ENCODE assay signal across 9 cellular contexts in the genomic region with DNA sequence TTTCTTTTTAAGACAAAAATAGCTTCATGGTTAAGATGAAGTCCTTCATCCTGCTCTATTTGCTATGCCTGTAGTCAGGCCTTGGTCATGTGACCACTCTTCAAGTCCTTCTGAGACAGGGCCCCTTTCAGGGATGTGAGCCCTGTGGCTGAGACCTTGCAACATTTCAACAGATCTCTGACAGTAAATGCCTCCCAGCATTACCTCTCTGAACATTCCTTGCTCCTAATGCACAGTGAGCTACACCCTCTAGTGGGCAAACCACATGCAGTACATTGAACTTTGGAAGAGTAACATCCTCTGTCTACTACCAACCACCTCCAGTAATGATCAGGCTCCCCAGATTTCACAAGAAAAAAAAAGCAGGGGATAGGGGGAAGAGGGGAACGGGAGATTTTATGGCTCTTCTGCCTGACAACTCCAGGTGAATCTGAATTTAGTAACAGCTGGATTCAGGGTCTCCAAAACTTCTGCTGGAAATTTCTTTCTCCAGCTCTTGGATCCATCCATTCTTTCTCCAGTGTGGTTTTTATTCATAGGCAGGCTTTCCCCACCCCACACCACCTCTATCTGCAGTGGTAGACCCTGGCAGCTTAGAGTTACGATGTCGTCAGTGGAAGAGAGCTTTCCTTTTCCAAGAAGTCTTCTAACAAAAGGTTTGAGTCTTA. TPM values are rescaled to one million over a fixed set of nuclear protein-coding genes. Genes with fewer than 3 reads are reported as not detected.
DNase-seq lines count a peak whose midpoint lies in the region; ATAC-seq and TF ChIP-seq lines count a peak whose summit lies in the region.
"Had no signal": no experiment of that assay in that cellular context is flagged by ENCODE, and none has a peak within 500 bp of the region (broad histone marks: within the 10 kb centered on the region; RNA-seq: fewer than 3 reads in every experiment).

No MANE protein-coding gene starts in this region.

- TF ChIP-seq CTCF in retinal pigment epithelial cell (conservative IDR thresholded peaks at IDR 0.05; ENCODE audit: low read depth, low read length) = peak; percentile 94

- DNase-seq in COR-L47 (lab: John Stamatoyannopoulos, UW) (peak; percentile 62), NCI-H2227 (lab: John Stamatoyannopoulos, UW; ENCODE audit: unreplicated experiment) (peak; percentile 63), head of caudate nucleus (peak in 34 of 42 donors; percentile 5 to 74 (median 42)), retinal pigment epithelial cell (ENCODE audit: low read depth) (peak; percentile 30)
- DNase-seq in activated CD4-positive, alpha-beta T cell treated with anti-CD3 and anti-CD28 coated beads, Interleukin-2, amount 10 ng/mL, durations not matched to agents 24 days and 14 days = peak; percentile 75
- no peak for DNase-seq in effector CD8-positive, alpha-beta T cell (lab: John Stamatoyannopoulos, UW)

- H3K4me3 ChIP-seq in retinal pigment epithelial cell (ENCODE audit: low read length) = no peak overlapping the region

- H3K4me1 Mint-ChIP-seq in activated CD4-positive, alpha-beta T cell treated with anti-CD3 and anti-CD28 coated beads, Interleukin-2, amount 10 ng/mL, durations not matched to agents 24 days and 14 days = peaks cover 6% of the 10 kb centered on the region

- H3K27ac Mint-ChIP-seq in activated CD4-positive, alpha-beta T cell treated with anti-CD3 and anti-CD28 coated beads, Interleukin-2, amount 10 ng/mL, durations not matched to agents 24 days and 14 days = no peak overlapping the region

- H3K36me3 Mint-ChIP-seq in activated CD4-positive, alpha-beta T cell treated with anti-CD3 and anti-CD28 coated beads, Interleukin-2, amount 10 ng/mL, durations not matched to agents 24 days and 14 days (ENCODE audit: low read depth) = peaks cover 8% of the 10 kb centered on the region

- H3K4me3 Mint-ChIP-seq in activated CD4-positive, alpha-beta T cell treated with anti-CD3 and anti-CD28 coated beads, Interleukin-2, amount 10 ng/mL, durations not matched to agents 24 days and 14 days = no peak overlapping the region

- H3K27me3 Mint-ChIP-seq in activated CD4-positive, alpha-beta T cell treated with anti-CD3 and anti-CD28 coated beads, Interleukin-2, amount 10 ng/mL, durations not matched to agents 24 days and 14 days = no peaks in the 10 kb centered on the region

- ATAC-seq in GM18867 (IDR thresholded peaks at IDR 0.05; ENCODE audit: unreplicated experiment) (peak; percentile 92), HG03045 (IDR thresholded peaks at IDR 0.05; ENCODE audit: unreplicated experiment) (peak; percentile 83)

- H3K9me3 Mint-ChIP-seq in activated CD4-positive, alpha-beta T cell treated with anti-CD3 and anti-CD28 coated beads, Interleukin-2, amount 10 ng/mL, durations not matched to agents 24 days and 14 days = peaks cover 20% of the 10 kb centered on the region

- intact Hi-C loops in activated CD4-positive, alpha-beta T cell treated with anti-CD3 and anti-CD28 coated beads, Interleukin-2, amount 10 ng/mL, durations not matched to agents 24 days and 14 days (cut with micrococcal nuclease) = loop anchor here (1.0 to 10.0 kb wide), 2 partner anchors 196 to 520 kb away; no protein-coding TSS in a partner anchor
- intact Hi-C loops in head of caudate nucleus (cut with DNase I) = no loop called here

RNA-seq across cellular contexts. Expression of a gene that starts 8.9 kb away (rescaled TPM):
- total RNA-seq in activated CD4-positive, alpha-beta T cell treated with anti-CD3 and anti-CD28 coated beads, Interleukin-2, amount 10 ng/mL, durations not matched to agents 24 days and 14 days = 57.3 and 62.9 TPM in 2 replicates

RNA-seq across cellular contexts. Expression of a gene that starts 39.5 kb away (rescaled TPM):
- not detected in 2 replicates for total RNA-seq in activated CD4-positive, alpha-beta T cell treated with anti-CD3 and anti-CD28 coated beads, Interleukin-2, amount 10 ng/mL, durations not matched to agents 24 days and 14 days
- total RNA-seq: activated CD8-positive, alpha-beta memory T cell treated with anti-CD3 and anti-CD28 coated beads for 36 hours had no signal
